In genomic region chr18:3623769-3624545, GRCh38 we compare ENCODE assay signal across 9 cellular contexts.
A peak's percentile ranks its signal among the peaks of the same experiment; 100 is the strongest.
DNase-seq lines count a peak whose midpoint lies in the region; ATAC-seq and TF ChIP-seq lines count a peak whose summit lies in the region.
"Had no signal": no experiment of that assay in that cellular context is flagged by ENCODE, and none has a peak within 500 bp of the region (broad histone marks: within the 10 kb centered on the region; RNA-seq: fewer than 3 reads in every experiment).

No MANE protein-coding gene starts in this region.

- intact Hi-C loops in heart left ventricle (cut with DNase I), result loop anchor here in 2 of 10 donors (1.0 to 2.0 kb wide), 2 partner anchors 28 to 29 kb away; no protein-coding TSS in a partner anchor

- peak; percentile 42 for ATAC-seq in activated naive CD8-positive, alpha-beta T cell treated with anti-CD3 and anti-CD28 coated beads, Interleukin-2, amount 50 U/mL, for 24 hours
- ATAC-seq in heart left ventricle (peak; percentile 55 to 93 (median 88)), HG02763 (IDR thresholded peaks at IDR 0.05; ENCODE audit: unreplicated experiment) (no peak)

- H3K4me1 ChIP-seq in BLaER1 treated with 17β-estradiol and CSF1 and Interleukin-3, amounts not matched to agents 10 nM and 100 nM, result peaks cover 14 to 37% (median 20%) of the 10 kb centered on the region in 10 experiments
- H3K4me1 ChIP-seq in heart left ventricle, result peaks cover 0 to 34% (median 21%) of the 10 kb centered on the region in 12 donors

- H3K4me3 ChIP-seq in BLaER1 treated with 17β-estradiol and CSF1 and Interleukin-3, amounts not matched to agents 10 nM and 100 nM, result no peak overlapping the region
- H3K4me3 ChIP-seq in heart left ventricle, result peak overlapping the region in 10 of 12 donors; percentile 1 to 19 (median 8)

- H3K27me3 Mint-ChIP-seq in activated naive CD8-positive, alpha-beta T cell treated with anti-CD3 and anti-CD28 coated beads, Interleukin-2, amount 50 U/mL, for 24 hours, result no peaks in the 10 kb centered on the region

- TF ChIP-seq POLR2A in heart left ventricle (IDR thresholded peaks at IDR 0.05), result peak in 1 of 2 donors; percentile 65

- no peaks in the 10 kb centered on the region for H3K27me3 ChIP-seq in BLaER1 treated with 17β-estradiol and CSF1 and Interleukin-3, amounts not matched to agents 10 nM and 100 nM
- no peaks in the 10 kb centered on the region for H3K27me3 ChIP-seq in heart left ventricle

- no peaks in the 10 kb centered on the region for H3K36me3 ChIP-seq in BLaER1 treated with 17β-estradiol and CSF1 and Interleukin-3, amounts not matched to agents 10 nM and 100 nM
- no peaks in the 10 kb centered on the region for H3K36me3 ChIP-seq in heart left ventricle
- H3K36me3 ChIP-seq: neutrophil had no signal

- peak overlapping the region; percentile 91 for H3K27ac Mint-ChIP-seq in activated naive CD8-positive, alpha-beta T cell treated with anti-CD3 and anti-CD28 coated beads, Interleukin-2, amount 50 U/mL, for 24 hours

- no peaks in the 10 kb centered on the region for H4K20me1 ChIP-seq in BLaER1 treated with 17β-estradiol and CSF1 and Interleukin-3, amounts not matched to agents 10 nM and 100 nM

- no peak overlapping the region; a peak in 2 of 22 replicates for H3K9ac ChIP-seq in BLaER1 treated with 17β-estradiol and CSF1 and Interleukin-3, amounts not matched to agents 10 nM and 100 nM

- H3K27ac ChIP-seq in BLaER1 treated with 17β-estradiol and CSF1 and Interleukin-3, amounts not matched to agents 10 nM and 100 nM, result peak overlapping the region in 7 of 11 experiments; percentile 21 to 58 (median 41); a peak in 13 of 22 replicates
- peak overlapping the region; percentile 61 to 89 (median 86) for H3K27ac ChIP-seq in heart left ventricle
- H3K27ac ChIP-seq: neutrophil had no signal

- H3K4me2 ChIP-seq in BLaER1 treated with 17β-estradiol and CSF1 and Interleukin-3, amounts not matched to agents 10 nM and 100 nM, result peak overlapping the region; percentile 26 to 79 (median 58)

- 25 to 28% (median 27%) methylated on average over 19 to 30 of the region's 30 CpGs for WGBS in heart left ventricle, 4 donors

- peak overlapping the region; percentile 53 for H3K4me3 Mint-ChIP-seq in activated naive CD8-positive, alpha-beta T cell treated with anti-CD3 and anti-CD28 coated beads, Interleukin-2, amount 50 U/mL, for 24 hours

- H3K36me3 Mint-ChIP-seq in activated naive CD8-positive, alpha-beta T cell treated with anti-CD3 and anti-CD28 coated beads, Interleukin-2, amount 50 U/mL, for 24 hours (ENCODE audit: low read depth), result peaks cover 2% of the 10 kb centered on the region

- no peak for TF ChIP-seq CTCF in heart left ventricle (IDR thresholded peaks at IDR 0.05)
- TF ChIP-seq CTCF in GM13977 (IDR thresholded peaks at IDR 0.05; ENCODE audit: extremely low read depth, insufficient read depth, missing control alignments), result no peak

- no peaks in the 10 kb centered on the region for H3K9me3 Mint-ChIP-seq in activated naive CD8-positive, alpha-beta T cell treated with anti-CD3 and anti-CD28 coated beads, Interleukin-2, amount 50 U/mL, for 24 hours

- peaks cover 47% of the 10 kb centered on the region for H3K4me1 Mint-ChIP-seq in activated naive CD8-positive, alpha-beta T cell treated with anti-CD3 and anti-CD28 coated beads, Interleukin-2, amount 50 U/mL, for 24 hours

- no peaks in the 10 kb centered on the region for H3K9me3 ChIP-seq in BLaER1 treated with 17β-estradiol and CSF1 and Interleukin-3, amounts not matched to agents 10 nM and 100 nM (replicated peaks in 1 of 11)
- no peaks in the 10 kb centered on the region for H3K9me3 ChIP-seq in heart left ventricle
- H3K9me3 ChIP-seq: neutrophil had no signal

- peak; percentile 100 for DNase-seq in LHCN-M2 (ENCODE audit: low read depth)
- peak; percentile 35 for DNase-seq in activated naive CD8-positive, alpha-beta T cell treated with anti-CD3 and anti-CD28 coated beads, Interleukin-2, amount 50 U/mL, for 24 hours
- peak; percentile 73 to 90 (median 82) for DNase-seq in heart left ventricle
- DNase-seq in renal cortical epithelial cell (ENCODE audit: low read depth), result peak; percentile 96
- no peak for DNase-seq in GM13977 (ENCODE audit: low spot score)
- no peak for DNase-seq in GM19240 (ENCODE audit: insufficient read length, low spot score)

- in situ Hi-C loops in GM13977 (cut with MboI; ENCODE audit: low pct_unique_long_range_greater_than_20kb, low sequenced_read_pairs, unreplicated experiment), result no loop called here

Comparison
In these comparisons a context has a peak if more than half of its experiments do, and no peak if none do; other contexts are left out.
1. H3K4me3 ChIP-seq: peak in heart left ventricle (10 of 12); none in BLaER1 treated with 17β-estradiol and CSF1 and Interleukin-3, amounts not matched to agents 10 nM and 100 nM (0 of 10).
2. DNase-seq: peak in LHCN-M2 (single experiment), activated naive CD8-positive, alpha-beta T cell treated with anti-CD3 and anti-CD28 coated beads, Interleukin-2, amount 50 U/mL, for 24 hours (single experiment), heart left ventricle (5 of 5) and renal cortical epithelial cell (single experiment); none in GM13977 (single experiment) and GM19240 (single experiment).